20 cellular contexts compared by ENCODE assay signal in genomic region chr5:168889039-168889438, GRCh38.
DNase-seq lines count a peak whose midpoint lies in the region; TF ChIP-seq lines count a peak whose summit lies in the region.
"Had no signal": no experiment of that assay in that cellular context is flagged by ENCODE, and none has a peak within 500 bp of the region (broad histone marks: within the 10 kb centered on the region; RNA-seq: fewer than 3 reads in every experiment).

No MANE protein-coding gene starts in this region.

- H3K9me3 ChIP-seq in HEK293 (ENCODE audit: control insufficient read depth, insufficient read depth, low read depth, low read length) (no peaks in the 10 kb centered on the region), SK-N-SH (no peaks in the 10 kb centered on the region)
- H3K9me3 ChIP-seq: A549, HAP-1 had no signal

- no peak overlapping the region for H3K4me3 Mint-ChIP-seq in MCF 10A (ENCODE audit: unreplicated experiment)
- H3K4me3 Mint-ChIP-seq: CD4-positive, alpha-beta memory T cell had no signal

- DNase-seq in NCI-H748 (lab: John Stamatoyannopoulos, UW; ENCODE audit: unreplicated experiment) (peak; percentile 37), NCI-H748 treated with DMSO at 0.1 percent for 48 hours (lab: John Stamatoyannopoulos, UW) (no peak), NCI-H2227 treated with DMSO at 0.1 percent for 48 hours (lab: John Stamatoyannopoulos, UW) (peak; percentile 59), SK-N-SH (no peak), MCF 10A (ENCODE audit: unreplicated experiment) (no peak), NCI-H1417 treated with DMSO at 0.1 percent for 48 hours (lab: John Stamatoyannopoulos, UW) (no peak), NCI-H2107 treated with DMSO at 0.1 percent for 48 hours (lab: John Stamatoyannopoulos, UW; ENCODE audit: unreplicated experiment) (no peak)
- DNase-seq: 8988T; ACHN; AML-193; Calu3; CD4-positive, alpha-beta memory T cell; COR-L47; DMS53; DMS79 treated with DMSO at 0.1 percent for 48 hours; GF-D8; GOT3 had no signal

- H2AFZ ChIP-seq in SK-N-SH (ENCODE audit: low read depth) = no peak overlapping the region

- no peak overlapping the region for H3K27ac Mint-ChIP-seq in MCF 10A (ENCODE audit: low read depth, unreplicated experiment)
- H3K27ac Mint-ChIP-seq: CD4-positive, alpha-beta memory T cell had no signal

- H3K4me1 ChIP-seq in HEK293 (ENCODE audit: control insufficient read depth, insufficient read depth, low read length) (peaks cover 2% of the 10 kb centered on the region; the same call in 1 of the 2 replicates), SK-N-SH (ENCODE audit: control insufficient read depth in 1 of 2, insufficient read depth in 2 of 2, low read depth in 1 of 2, low read length in 1 of 2) (peaks cover 13 to 75% of the 10 kb centered on the region in 2 experiments)
- H3K4me1 ChIP-seq: A549 had no signal

- H3K4me1 Mint-ChIP-seq in MCF 10A (ENCODE audit: insufficient read depth, unreplicated experiment) = no peaks in the 10 kb centered on the region
- H3K4me1 Mint-ChIP-seq: CD4-positive, alpha-beta memory T cell had no signal

- H3K9me2 ChIP-seq in SK-N-SH = no peaks in the 10 kb centered on the region

- H3K27me3 ChIP-seq in SK-N-SH (ENCODE audit: insufficient read depth) = no peaks in the 10 kb centered on the region

- peak in 1 of 2 experiments; percentile 93; a peak in 2 of 4 replicates for TF ChIP-seq EP300 in SK-N-SH (IDR thresholded peaks at IDR 0.05; ENCODE audit: borderline replicate concordance in 1 of 2, low read depth in 1 of 2, low read length in 1 of 2)

- H3K9ac ChIP-seq in SK-N-SH = no peak overlapping the region

- no peak; the same call in 1 of the 2 replicates for TF ChIP-seq RAD21 in SK-N-SH (IDR thresholded peaks at IDR 0.05; ENCODE audit: low read length)

- H3F3A ChIP-seq in SK-N-SH (replicated peaks; ENCODE audit: insufficient read depth) = no peaks in the 10 kb centered on the region

- H3K27ac ChIP-seq in HEK293 (ENCODE audit: extremely low read depth, low read depth, low read length) = no peak overlapping the region
- H3K27ac ChIP-seq in SK-N-SH (ENCODE audit: low read depth in 2 of 2, low read length in 1 of 2) = peak overlapping the region; percentile 1 to 100; a peak in 3 of 4 replicates
- H3K27ac ChIP-seq: A549 had no signal

- H3K4me2 ChIP-seq in SK-N-SH = no peak overlapping the region
- H3K4me2 ChIP-seq: A549 had no signal

- H4K20me1 ChIP-seq in SK-N-SH (ENCODE audit: insufficient read depth) = no peaks in the 10 kb centered on the region

- intact Hi-C loops in MCF 10A (cut with micrococcal nuclease) = no loop called here

- POLR2A ChIA-PET in HEK293 (lab: Yijun Ruan, JAX) = no interaction called here
- POLR2A ChIA-PET in SK-N-SH (lab: Yijun Ruan, JAX) = interaction anchor here (0.8 to 1.2 kb wide), 3 partner anchors 29 to 55 kb away, joined by 3 read pairs; no protein-coding TSS in a partner anchor
- POLR2A ChIA-PET in MCF 10A (lab: Yijun Ruan, JAX) = interaction anchor here (0.6 kb wide), 1 partner anchor 808 kb away, joined by 3 read pairs; no protein-coding TSS in a partner anchor

- no TSS peak for BruUV-seq in MCF 10A (replicated peaks; lab: Mats Ljungman, UMichigan)

- H3K36me3 Mint-ChIP-seq in MCF 10A (ENCODE audit: insufficient read depth, unreplicated experiment) = no peaks in the 10 kb centered on the region
- H3K36me3 Mint-ChIP-seq: CD4-positive, alpha-beta memory T cell had no signal

- H3K36me3 ChIP-seq in HEK293 (ENCODE audit: control insufficient read depth in 2 of 2, insufficient read depth in 1 of 2, low read length in 2 of 2) (no peaks in the 10 kb centered on the region), SK-N-SH (replicated peaks in 1 of 2; ENCODE audit: control insufficient read depth in 1 of 2, insufficient read depth in 2 of 2, low read length in 1 of 2) (no peaks in the 10 kb centered on the region)
- H3K36me3 ChIP-seq: HAP-1 had no signal

- no peak for TF ChIP-seq CTCF in HEK293 (tag by site-specific recombination; IDR thresholded peaks at IDR 0.05)
- TF ChIP-seq CTCF in SK-N-SH (IDR thresholded peaks at IDR 0.05) = no peak
- no peak for TF ChIP-seq CTCF in MCF 10A (IDR thresholded peaks at IDR 0.05; ENCODE audit: unreplicated experiment)

- no peaks in the 10 kb centered on the region for H3K79me2 ChIP-seq in SK-N-SH (ENCODE audit: insufficient read depth)

- 96% methylated on average over 1 of the region's 1 CpG for WGBS in SK-N-SH (ENCODE audit: low lambda C conversion rate)

- H3K4me3 ChIP-seq in HEK293 (ENCODE audit: low read depth, low read length) (no peak overlapping the region), SK-N-SH (ENCODE audit: low read depth in 2 of 2, low read length in 1 of 2) (no peak overlapping the region)
- H3K4me3 ChIP-seq: A549, HAP-1 had no signal

- H3K27me3 Mint-ChIP-seq in MCF 10A (ENCODE audit: insufficient read depth, unreplicated experiment) = peaks cover 16% of the 10 kb centered on the region

- H3K9me3 Mint-ChIP-seq in MCF 10A (ENCODE audit: unreplicated experiment) = no peaks in the 10 kb centered on the region
- H3K9me3 Mint-ChIP-seq: CD4-positive, alpha-beta memory T cell had no signal

- CTCF ChIA-PET in HEK293 (lab: Yijun Ruan, JAX) = interaction anchor here (0.7 kb wide), 1 partner anchor 43 kb away, joined by 3 read pairs; no protein-coding TSS in a partner anchor
- CTCF ChIA-PET in SK-N-SH (lab: Yijun Ruan, JAX) = interaction anchor here (0.9 to 2.3 kb wide), 2 partner anchors 13 to 58 kb away, joined by 3 to 11 read pairs; no protein-coding TSS in a partner anchor
- CTCF ChIA-PET in MCF 10A (lab: Yijun Ruan, JAX) = interaction anchor here (0.6 to 0.8 kb wide), 2 partner anchors 9 to 629 kb away, joined by 3 to 4 read pairs; no protein-coding TSS in a partner anchor

TF ChIP-seq in HEK293, 187 proteins besides CTCF, POLR2A, EP300 and RAD21:
- TF ChIP-seq GLIS1 (tag by site-specific recombination; IDR thresholded peaks at IDR 0.05) (peak; percentile 10; the same call in 1 of the 2 replicates), ZNF37A (tag by site-specific recombination; IDR thresholded peaks at IDR 0.05) (no peak)
TF ChIP-seq in HEK293: peak in this region for 1.

TF ChIP-seq in SK-N-SH, 30 proteins besides CTCF, POLR2A, EP300 and RAD21:
- TF ChIP-seq GATA2 (CRISPR knock-in tag; IDR thresholded peaks at IDR 0.05) = peak; percentile 76
- TF ChIP-seq, protein P1, sequence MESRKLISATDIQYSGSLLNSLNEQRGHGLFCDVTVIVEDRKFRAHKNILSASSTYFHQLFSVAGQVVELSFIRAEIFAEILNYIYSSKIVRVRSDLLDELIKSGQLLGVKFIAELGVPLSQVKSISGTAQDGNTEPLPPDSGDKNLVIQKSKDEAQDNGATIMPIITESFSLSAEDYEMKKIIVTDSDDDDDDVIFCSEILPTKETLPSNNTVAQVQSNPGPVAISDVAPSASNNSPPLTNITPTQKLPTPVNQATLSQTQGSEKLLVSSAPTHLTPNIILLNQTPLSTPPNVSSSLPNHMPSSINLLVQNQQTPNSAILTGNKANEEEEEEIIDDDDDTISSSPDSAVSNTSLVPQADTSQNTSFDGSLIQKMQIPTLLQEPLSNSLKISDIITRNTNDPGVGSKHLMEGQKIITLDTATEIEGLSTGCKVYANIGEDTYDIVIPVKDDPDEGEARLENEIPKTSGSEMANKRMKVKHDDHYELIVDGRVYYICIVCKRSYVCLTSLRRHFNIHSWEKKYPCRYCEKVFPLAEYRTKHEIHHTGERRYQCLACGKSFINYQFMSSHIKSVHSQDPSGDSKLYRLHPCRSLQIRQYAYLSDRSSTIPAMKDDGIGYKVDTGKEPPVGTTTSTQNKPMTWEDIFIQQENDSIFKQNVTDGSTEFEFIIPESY (IDR thresholded peaks at IDR 0.05; ENCODE audit: borderline replicate concordance, low read depth) = no peak
- no peak for TF ChIP-seq FOXM1 (IDR thresholded peaks at IDR 0.05; ENCODE audit: low read depth)
- TF ChIP-seq EZH2phosphoT487 (IDR thresholded peaks at IDR 0.05; ENCODE audit: borderline replicate concordance, low read depth) = no peak
- TF ChIP-seq NRF1 (IDR thresholded peaks at IDR 0.05; ENCODE audit: low read depth, low read length) = no peak
- TF ChIP-seq RCOR1 (IDR thresholded peaks at IDR 0.05; ENCODE audit: low read length) = peak; percentile 46; the same call in 1 of the 2 replicates
- no peak for TF ChIP-seq ELF1 (IDR thresholded peaks at IDR 0.05)
- peak; percentile 40 for TF ChIP-seq CHD2 (IDR thresholded peaks at IDR 0.05; ENCODE audit: low read length, partially characterized antibody)

Comparison
In these comparisons a context has a peak if more than half of its experiments do, and no peak if none do; other contexts are left out.
1. DNase-seq: peak in NCI-H748 (single experiment) and NCI-H2227 treated with DMSO at 0.1 percent for 48 hours (single experiment); none in NCI-H748 treated with DMSO at 0.1 percent for 48 hours (single experiment), SK-N-SH (single experiment), MCF 10A (single experiment), NCI-H1417 treated with DMSO at 0.1 percent for 48 hours (single experiment) and NCI-H2107 treated with DMSO at 0.1 percent for 48 hours (single experiment).